Comparison of ENCODE assay signal across 16 cellular contexts in the genomic region with DNA sequence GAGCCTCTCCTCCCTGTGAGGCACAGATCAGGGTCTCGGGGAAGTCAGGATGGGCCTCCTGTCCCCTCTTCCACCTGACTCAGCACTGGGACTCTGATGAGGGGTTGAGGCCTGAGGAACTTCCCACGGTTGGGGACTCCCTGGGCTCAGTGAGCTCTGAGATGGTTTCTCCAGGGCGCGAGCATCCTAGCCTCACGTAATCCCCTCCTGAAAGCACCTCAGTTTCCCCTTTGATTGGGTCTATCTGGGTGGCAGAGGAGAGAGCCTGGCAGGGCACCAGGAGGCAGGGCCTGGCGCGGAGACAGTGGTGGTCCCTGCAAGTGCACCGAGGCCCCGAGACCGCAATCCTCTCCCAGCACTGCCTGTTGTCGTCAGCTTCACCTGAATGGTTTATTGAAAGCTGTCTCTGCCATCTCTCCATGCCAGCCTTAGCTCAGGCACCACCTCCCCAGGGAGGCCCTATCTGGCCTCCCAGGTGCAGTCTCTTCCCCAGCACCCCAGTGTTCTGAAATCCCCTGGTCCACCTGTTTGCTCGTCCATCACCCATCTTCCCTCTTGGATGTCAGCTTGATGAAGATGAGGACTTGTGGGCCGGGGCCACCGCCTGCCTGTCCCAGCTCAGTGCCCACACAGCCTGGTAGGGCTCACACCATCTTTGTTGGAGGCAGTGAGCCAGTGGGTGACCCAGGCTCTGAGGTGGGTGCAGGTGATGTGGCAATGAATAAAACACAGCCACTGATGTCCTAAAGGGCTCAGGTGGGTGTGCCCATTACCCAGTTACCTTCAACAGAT. TPM values are rescaled to one million over a fixed set of nuclear protein-coding genes. Genes with fewer than 3 reads are reported as not detected.
DNase-seq lines count a peak whose midpoint lies in the region; ATAC-seq and TF ChIP-seq lines count a peak whose summit lies in the region.
"Had no signal": no experiment of that assay in that cellular context is flagged by ENCODE, and none has a peak within 500 bp of the region (broad histone marks: within the 10 kb centered on the region; RNA-seq: fewer than 3 reads in every experiment).

No MANE protein-coding gene starts in this region.

- no peak for TF ChIP-seq EP300 in sigmoid colon (IDR thresholded peaks at IDR 0.05)

- DNase-seq in activated CD8-positive, alpha-beta memory T cell treated with anti-CD3 and anti-CD28 coated beads, Interleukin-2, amount 10 ng/mL, durations not matched to agents 7 days and 5 days = peak; percentile 29
- no peak for DNase-seq in activated CD8-positive, alpha-beta memory T cell treated with anti-CD3 and anti-CD28 coated beads, Interleukin-2, amount 50 U/mL, for 4 hours
- DNase-seq in RWPE2 (ENCODE audit: low spot score) (no peak), mesenchymal stem cell (no peak), sigmoid colon (peak; percentile 47), inferior parietal cortex (ENCODE audit: extremely low spot score) (no peak)
- DNase-seq in activated CD4-positive, CD25-positive, alpha-beta regulatory T cell (lab: John Stamatoyannopoulos, UW) = no peak
- DNase-seq in activated CD4-positive, alpha-beta T cell treated with anti-CD3 and anti-CD28 coated beads, Interleukin-2, amount 10 ng/mL, durations not matched to agents 24 days and 14 days = no peak
- DNase-seq: AML-193, Caco-2, GM23248, HFFc6 had no signal

- H2AFZ ChIP-seq in mesenchymal stem cell (ENCODE audit: low read depth, low read length) = no peak overlapping the region
- H2AFZ ChIP-seq: GM23248 had no signal

- H2BK5ac ChIP-seq in mesenchymal stem cell (ENCODE audit: low read depth, low read length, poor library complexity, severe bottlenecking) = no peak overlapping the region

- H2BK120ac ChIP-seq in mesenchymal stem cell (ENCODE audit: low read depth, low read length) = no peak overlapping the region

- H4K91ac ChIP-seq in mesenchymal stem cell (ENCODE audit: low read length) = no peak overlapping the region

- H3K18ac ChIP-seq in mesenchymal stem cell (ENCODE audit: low read depth in 1 of 2, low read length in 2 of 2) = no peak overlapping the region

- no peak overlapping the region for H3K14ac ChIP-seq in mesenchymal stem cell (ENCODE audit: low read length in 2 of 2)

- H3K27ac ChIP-seq in RWPE2 (ENCODE audit: poor library complexity, severe bottlenecking) (no peak overlapping the region), mesenchymal stem cell (ENCODE audit: low read length, poor library complexity, severe bottlenecking) (no peak overlapping the region), sigmoid colon (no peak overlapping the region)
- H3K27ac ChIP-seq: 22Rv1, BLaER1, GM23248 had no signal

- H3K27me3 ChIP-seq in RWPE2 (ENCODE audit: insufficient read depth, poor library complexity, severe bottlenecking) (peaks cover 22% of the 10 kb centered on the region), mesenchymal stem cell (ENCODE audit: control insufficient read depth in 1 of 2, insufficient read depth in 1 of 2, low read length in 2 of 2) (peaks cover 3 to 41% of the 10 kb centered on the region in 2 experiments), sigmoid colon (no peaks in the 10 kb centered on the region)
- H3K27me3 ChIP-seq: BLaER1 had no signal

- no peaks in the 10 kb centered on the region for H3K9me3 ChIP-seq in RWPE2 (ENCODE audit: severe bottlenecking)
- H3K9me3 ChIP-seq in mesenchymal stem cell (ENCODE audit: control insufficient read depth, low read length) = peaks cover 4% of the 10 kb centered on the region
- no peaks in the 10 kb centered on the region for H3K9me3 ChIP-seq in sigmoid colon
- H3K9me3 ChIP-seq: BLaER1, Caco-2, HAP-1 had no signal

- 95% methylated on average over 14 of the region's 14 CpGs for WGBS in mesenchymal stem cell
- WGBS in sigmoid colon, 2 donors = 92 to 96% methylated on average over 14 of the region's 14 CpGs

- no peak overlapping the region for H3K27ac Mint-ChIP-seq in activated CD8-positive, alpha-beta memory T cell treated with anti-CD3 and anti-CD28 coated beads, Interleukin-2, amount 10 ng/mL, durations not matched to agents 7 days and 5 days
- H3K27ac Mint-ChIP-seq in activated CD4-positive, alpha-beta T cell treated with anti-CD3 and anti-CD28 coated beads, Interleukin-2, amount 10 ng/mL, durations not matched to agents 24 days and 14 days = no peak overlapping the region
- H3K27ac Mint-ChIP-seq: CD8-positive, alpha-beta memory T cell; HFFc6 had no signal

- H3K36me3 ChIP-seq in RWPE2 (ENCODE audit: low read depth) (no peaks in the 10 kb centered on the region), mesenchymal stem cell (ENCODE audit: control insufficient read depth in 1 of 2, insufficient read depth in 2 of 2, low read depth in 1 of 2, low read length in 2 of 2) (no peaks in the 10 kb centered on the region), sigmoid colon (no peaks in the 10 kb centered on the region)
- H3K36me3 ChIP-seq: BLaER1, HAP-1 had no signal

- CTCF ChIA-PET in activated CD8-positive, alpha-beta memory T cell treated with anti-CD3 and anti-CD28 coated beads, Interleukin-2, amount 10 ng/mL, durations not matched to agents 7 days and 5 days (lab: Charles Lee) = no interaction called here

- H3K9ac ChIP-seq in mesenchymal stem cell (ENCODE audit: low read length) = no peak overlapping the region
- H3K9ac ChIP-seq: BLaER1, GM23248 had no signal

- no peak for ATAC-seq in activated CD8-positive, alpha-beta memory T cell treated with anti-CD3 and anti-CD28 coated beads, Interleukin-2, amount 10 ng/mL, durations not matched to agents 7 days and 5 days
- ATAC-seq in RWPE2 (ENCODE audit: low read depth) = peak; percentile 15; the same call in 1 of the 3 replicates

- no peak overlapping the region for H3K4me3 Mint-ChIP-seq in activated CD8-positive, alpha-beta memory T cell treated with anti-CD3 and anti-CD28 coated beads, Interleukin-2, amount 10 ng/mL, durations not matched to agents 7 days and 5 days
- no peak overlapping the region for H3K4me3 Mint-ChIP-seq in activated CD4-positive, alpha-beta T cell treated with anti-CD3 and anti-CD28 coated beads, Interleukin-2, amount 10 ng/mL, durations not matched to agents 24 days and 14 days
- H3K4me3 Mint-ChIP-seq: CD8-positive, alpha-beta memory T cell; HFFc6 had no signal

- H3K27me3 Mint-ChIP-seq in activated CD8-positive, alpha-beta memory T cell treated with anti-CD3 and anti-CD28 coated beads, Interleukin-2, amount 10 ng/mL, durations not matched to agents 7 days and 5 days = peaks cover 11% of the 10 kb centered on the region
- H3K27me3 Mint-ChIP-seq in activated CD4-positive, alpha-beta T cell treated with anti-CD3 and anti-CD28 coated beads, Interleukin-2, amount 10 ng/mL, durations not matched to agents 24 days and 14 days = peaks cover 4% of the 10 kb centered on the region

- H3K4ac ChIP-seq in mesenchymal stem cell (ENCODE audit: low read depth in 1 of 2, low read length in 2 of 2) = no peak overlapping the region

- no peak overlapping the region for H4K8ac ChIP-seq in mesenchymal stem cell (ENCODE audit: low read length)

- peak overlapping the region; percentile 2 for H2BK15ac ChIP-seq in mesenchymal stem cell (ENCODE audit: low read depth, poor library complexity, severe bottlenecking)

- H3K4me2 ChIP-seq in mesenchymal stem cell (ENCODE audit: low read length, poor library complexity, severe bottlenecking) = no peak overlapping the region
- H3K4me2 ChIP-seq: BLaER1 had no signal

- TF ChIP-seq CTCF in RWPE2 (IDR thresholded peaks at IDR 0.05; ENCODE audit: poor library complexity, severe bottlenecking) = no peak
- TF ChIP-seq CTCF in sigmoid colon (IDR thresholded peaks at IDR 0.05) = no peak

- H2BK12ac ChIP-seq in mesenchymal stem cell (ENCODE audit: low read length in 2 of 2) = no peak overlapping the region

- H2AK5ac ChIP-seq in mesenchymal stem cell (ENCODE audit: low read length, severe bottlenecking) = no peak overlapping the region

- no peak overlapping the region for H3K23ac ChIP-seq in mesenchymal stem cell (ENCODE audit: low read length in 2 of 2)

- TF ChIP-seq POLR2A in sigmoid colon (IDR thresholded peaks at IDR 0.05) = no peak

- intact Hi-C loops in sigmoid colon (cut with DNase I) = loop anchor here (5.0 kb wide), 1 partner anchor 101 kb away; no protein-coding TSS in a partner anchor
- intact Hi-C loops in activated CD4-positive, alpha-beta T cell treated with anti-CD3 and anti-CD28 coated beads, Interleukin-2, amount 10 ng/mL, durations not matched to agents 24 days and 14 days (cut with micrococcal nuclease) = no loop called here

- H3K4me1 Mint-ChIP-seq in activated CD8-positive, alpha-beta memory T cell treated with anti-CD3 and anti-CD28 coated beads, Interleukin-2, amount 10 ng/mL, durations not matched to agents 7 days and 5 days = no peaks in the 10 kb centered on the region
- no peaks in the 10 kb centered on the region for H3K4me1 Mint-ChIP-seq in activated CD4-positive, alpha-beta T cell treated with anti-CD3 and anti-CD28 coated beads, Interleukin-2, amount 10 ng/mL, durations not matched to agents 24 days and 14 days
- H3K4me1 Mint-ChIP-seq: CD8-positive, alpha-beta memory T cell had no signal

- no peaks in the 10 kb centered on the region for H3K79me1 ChIP-seq in mesenchymal stem cell (replicated peaks; ENCODE audit: low read length, poor library complexity, severe bottlenecking)

- H3K36me3 Mint-ChIP-seq in activated CD8-positive, alpha-beta memory T cell treated with anti-CD3 and anti-CD28 coated beads, Interleukin-2, amount 10 ng/mL, durations not matched to agents 7 days and 5 days = no peaks in the 10 kb centered on the region
- no peaks in the 10 kb centered on the region for H3K36me3 Mint-ChIP-seq in activated CD4-positive, alpha-beta T cell treated with anti-CD3 and anti-CD28 coated beads, Interleukin-2, amount 10 ng/mL, durations not matched to agents 24 days and 14 days (ENCODE audit: low read depth)
- H3K36me3 Mint-ChIP-seq: CD8-positive, alpha-beta memory T cell had no signal

- no peaks in the 10 kb centered on the region for H3K4me1 ChIP-seq in RWPE2 (ENCODE audit: insufficient read depth, poor library complexity, severe bottlenecking)
- H3K4me1 ChIP-seq in mesenchymal stem cell (ENCODE audit: control insufficient read depth, insufficient read depth, low read depth, low read length) = no peaks in the 10 kb centered on the region
- no peaks in the 10 kb centered on the region for H3K4me1 ChIP-seq in sigmoid colon
- H3K4me1 ChIP-seq: Caco-2, HAP-1 had no signal

- no peak overlapping the region for H3K4me3 ChIP-seq in RWPE2 (ENCODE audit: severe bottlenecking)
- no peak overlapping the region for H3K4me3 ChIP-seq in mesenchymal stem cell (ENCODE audit: insufficient read depth in 1 of 2, low read depth in 1 of 2, low read length in 2 of 2)
- no peak overlapping the region for H3K4me3 ChIP-seq in sigmoid colon
- H3K4me3 ChIP-seq: BLaER1, GM23248, HAP-1 had no signal

- H3K9me3 Mint-ChIP-seq in activated CD8-positive, alpha-beta memory T cell treated with anti-CD3 and anti-CD28 coated beads, Interleukin-2, amount 10 ng/mL, durations not matched to agents 7 days and 5 days (ENCODE audit: low read depth) = no peaks in the 10 kb centered on the region
- no peaks in the 10 kb centered on the region for H3K9me3 Mint-ChIP-seq in activated CD4-positive, alpha-beta T cell treated with anti-CD3 and anti-CD28 coated beads, Interleukin-2, amount 10 ng/mL, durations not matched to agents 24 days and 14 days
- H3K9me3 Mint-ChIP-seq: CD8-positive, alpha-beta memory T cell; HFFc6 had no signal

RNA-seq across cellular contexts. Expression of gene PCSK6, which starts 52.2 kb away (rescaled TPM):
- 1 to 10 TPM in 1 of 2 experiments, under 1 TPM in 1; 0.44 to 1.5 TPM for total RNA-seq in activated CD8-positive, alpha-beta memory T cell treated with anti-CD3 and anti-CD28 coated beads, Interleukin-2, amount 10 ng/mL, durations not matched to agents 7 days and 5 days
- 49.7 TPM for polyA plus RNA-seq in mesenchymal stem cell (2013, experiment 1 of 2)
- polyA plus RNA-seq in mesenchymal stem cell (2013, experiment 2 of 2) = 51.6 TPM
- total RNA-seq in sigmoid colon = 1 to 10 TPM; 2.9 to 8.9 (median 5.2) TPM
- polyA plus RNA-seq in sigmoid colon = 10 to 100 TPM in 1 of 3 donors, 1 to 10 TPM in 2; 4.2 to 10.3 (median 7.2) TPM
- 4.7 and 5.4 TPM in 2 replicates for total RNA-seq in activated CD4-positive, alpha-beta T cell treated with anti-CD3 and anti-CD28 coated beads, Interleukin-2, amount 10 ng/mL, durations not matched to agents 24 days and 14 days
- total RNA-seq: GM23248, HFFc6 had no signal

Comparison
In these comparisons a context has a peak if more than half of its experiments do, and no peak if none do; other contexts are left out.
1. DNase-seq: peak in activated CD8-positive, alpha-beta memory T cell treated with anti-CD3 and anti-CD28 coated beads, Interleukin-2, amount 10 ng/mL, durations not matched to agents 7 days and 5 days (single experiment) and sigmoid colon (single experiment); none in activated CD8-positive, alpha-beta memory T cell treated with anti-CD3 and anti-CD28 coated beads, Interleukin-2, amount 50 U/mL, for 4 hours (single experiment), RWPE2 (single experiment), mesenchymal stem cell (single experiment), activated CD4-positive, CD25-positive, alpha-beta regulatory T cell (0 of 4), inferior parietal cortex (single experiment) and activated CD4-positive, alpha-beta T cell treated with anti-CD3 and anti-CD28 coated beads, Interleukin-2, amount 10 ng/mL, durations not matched to agents 24 days and 14 days (single experiment).